In the genomic region with DNA sequence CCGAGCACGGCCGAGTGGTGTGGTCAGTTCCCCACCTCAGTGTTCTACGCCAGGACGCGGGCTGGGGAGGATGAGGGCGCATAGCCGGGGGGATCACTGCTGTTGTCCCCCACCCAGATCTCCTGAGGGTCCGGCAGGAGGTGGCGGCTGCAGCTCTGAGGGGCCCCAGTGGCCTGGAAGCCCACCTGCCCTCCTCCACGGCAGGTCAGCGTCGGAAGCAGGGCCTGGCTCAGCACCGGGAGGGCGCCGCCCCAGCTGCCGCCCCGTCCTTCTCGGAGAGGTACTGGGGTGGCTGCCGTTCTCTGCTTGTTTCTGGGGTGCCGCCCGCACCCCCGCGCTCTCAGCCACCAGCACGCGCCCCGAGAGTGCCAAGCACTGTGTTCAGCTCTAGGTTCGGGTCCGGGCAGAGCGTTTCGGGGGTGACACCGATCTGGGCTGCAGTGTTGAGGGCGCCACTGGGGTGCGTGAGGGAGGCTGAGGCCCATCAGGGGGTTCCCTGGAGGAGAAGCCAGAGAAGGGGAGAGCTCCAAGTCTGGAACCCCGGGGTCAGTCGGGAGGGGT, we compare ENCODE assay signal across 1 cellular context.
TF ChIP-seq lines count a peak whose summit lies in the region.

No MANE protein-coding gene starts in this region.

TF ChIP-seq in endothelial cell of umbilical vein, 7 proteins besides CTCF, POLR2A, EP300 and RAD21:
- no peak for TF ChIP-seq FOS (IDR thresholded peaks at IDR 0.05; ENCODE audit: borderline replicate concordance, insufficient read depth, low read length)
- TF ChIP-seq EZH2 (IDR thresholded peaks at IDR 0.05; ENCODE audit: borderline replicate concordance, low read depth, low read length, severe bottlenecking), result peak; percentile 83
- TF ChIP-seq POLR2AphosphoS5 (IDR thresholded peaks at IDR 0.05; ENCODE audit: insufficient read depth, low read depth, low read length), result no peak
- no peak for TF ChIP-seq JUN (IDR thresholded peaks at IDR 0.05; ENCODE audit: borderline replicate concordance, insufficient read depth, insufficient read length, low read depth)
